2 cellular contexts compared by ENCODE assay signal in genomic region chr22:20213833-20214708, GRCh38.
TF ChIP-seq lines count a peak whose summit lies in the region.

No MANE protein-coding gene starts in this region.

TF ChIP-seq in H1, 55 proteins besides CTCF, POLR2A, EP300 and RAD21:
- TF ChIP-seq CTBP2 (IDR thresholded peaks at IDR 0.05; ENCODE audit: borderline replicate concordance, insufficient read depth, insufficient read length, low read length) = no peak
- no peak for TF ChIP-seq CEBPB (IDR thresholded peaks at IDR 0.05; ENCODE audit: low read depth, low read length)
- TF ChIP-seq CHD1 (IDR thresholded peaks at IDR 0.05; ENCODE audit: low read depth, low read length) = no peak
- no peak for TF ChIP-seq RBBP5 (IDR thresholded peaks at IDR 0.05; ENCODE audit: borderline replicate concordance, low read depth, low read length)
- TF ChIP-seq, protein P1, sequence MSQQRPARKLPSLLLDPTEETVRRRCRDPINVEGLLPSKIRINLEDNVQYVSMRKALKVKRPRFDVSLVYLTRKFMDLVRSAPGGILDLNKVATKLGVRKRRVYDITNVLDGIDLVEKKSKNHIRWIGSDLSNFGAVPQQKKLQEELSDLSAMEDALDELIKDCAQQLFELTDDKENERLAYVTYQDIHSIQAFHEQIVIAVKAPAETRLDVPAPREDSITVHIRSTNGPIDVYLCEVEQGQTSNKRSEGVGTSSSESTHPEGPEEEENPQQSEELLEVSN (IDR thresholded peaks at IDR 0.05) = no peak
- TF ChIP-seq HDAC6 (IDR thresholded peaks at IDR 0.05; ENCODE audit: low read depth, low read length) = no peak
- no peak for TF ChIP-seq USF2 (IDR thresholded peaks at IDR 0.05; ENCODE audit: low read length)
- no peak for TF ChIP-seq NANOG (IDR thresholded peaks at IDR 0.05; ENCODE audit: insufficient read depth, low read depth, low read length, poor library complexity, severe bottlenecking)
- TF ChIP-seq CBX5 (IDR thresholded peaks at IDR 0.05; ENCODE audit: low read depth, low read length) = no peak
- no peak for TF ChIP-seq YY1 (IDR thresholded peaks at IDR 0.05; ENCODE audit: low read depth, low read length)
- no peak for TF ChIP-seq ZNF274 (IDR thresholded peaks at IDR 0.05; ENCODE audit: borderline replicate concordance, extremely low read depth, low read length)
- TF ChIP-seq SP1 (IDR thresholded peaks at IDR 0.05; ENCODE audit: low read depth, low read length) = no peak
- no peak for TF ChIP-seq HDAC2 (IDR thresholded peaks at IDR 0.05; ENCODE audit: borderline replicate concordance in 1 of 2, low read depth in 2 of 2, low read length in 2 of 2)
- no peak for TF ChIP-seq ATF3 (IDR thresholded peaks at IDR 0.05; ENCODE audit: insufficient read depth, low read depth, low read length)
- no peak for TF ChIP-seq BRCA1 (IDR thresholded peaks at IDR 0.05; ENCODE audit: low read depth, low read length)
- TF ChIP-seq EZH2 (IDR thresholded peaks at IDR 0.05; ENCODE audit: low read depth, low read length, severe bottlenecking) = no peak
- no peak for TF ChIP-seq ASH2L (IDR thresholded peaks at IDR 0.05; ENCODE audit: low read length)
TF ChIP-seq in H1: peak in this region for 0.

TF ChIP-seq in WTC11, 78 proteins besides CTCF, POLR2A, EP300 and RAD21:
- TF ChIP-seq TP53 (CRISPR knock-in tag; IDR thresholded peaks at IDR 0.05) (no peak), IRF2 (CRISPR knock-in tag; IDR thresholded peaks at IDR 0.05; ENCODE audit: borderline replicate concordance, low read depth) (no peak), NR1H2 (CRISPR knock-in tag; IDR thresholded peaks at IDR 0.05) (no peak), ETV6 (CRISPR knock-in tag; IDR thresholded peaks at IDR 0.05) (no peak), HMGA2 (CRISPR knock-in tag; IDR thresholded peaks at IDR 0.05) (no peak), GTF2I (CRISPR knock-in tag; conservative IDR thresholded peaks at IDR 0.05) (no peak), ZNF219 (CRISPR knock-in tag; IDR thresholded peaks at IDR 0.05; ENCODE audit: borderline replicate concordance) (no peak), E2F5 (CRISPR knock-in tag; IDR thresholded peaks at IDR 0.05) (no peak)
- TF ChIP-seq, protein P2, sequence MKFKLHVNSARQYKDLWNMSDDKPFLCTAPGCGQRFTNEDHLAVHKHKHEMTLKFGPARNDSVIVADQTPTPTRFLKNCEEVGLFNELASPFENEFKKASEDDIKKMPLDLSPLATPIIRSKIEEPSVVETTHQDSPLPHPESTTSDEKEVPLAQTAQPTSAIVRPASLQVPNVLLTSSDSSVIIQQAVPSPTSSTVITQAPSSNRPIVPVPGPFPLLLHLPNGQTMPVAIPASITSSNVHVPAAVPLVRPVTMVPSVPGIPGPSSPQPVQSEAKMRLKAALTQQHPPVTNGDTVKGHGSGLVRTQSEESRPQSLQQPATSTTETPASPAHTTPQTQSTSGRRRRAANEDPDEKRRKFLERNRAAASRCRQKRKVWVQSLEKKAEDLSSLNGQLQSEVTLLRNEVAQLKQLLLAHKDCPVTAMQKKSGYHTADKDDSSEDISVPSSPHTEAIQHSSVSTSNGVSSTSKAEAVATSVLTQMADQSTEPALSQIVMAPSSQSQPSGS (CRISPR knock-in tag; IDR thresholded peaks at IDR 0.05; ENCODE audit: borderline replicate concordance, low read depth) = no peak
- TF ChIP-seq, protein P3, sequence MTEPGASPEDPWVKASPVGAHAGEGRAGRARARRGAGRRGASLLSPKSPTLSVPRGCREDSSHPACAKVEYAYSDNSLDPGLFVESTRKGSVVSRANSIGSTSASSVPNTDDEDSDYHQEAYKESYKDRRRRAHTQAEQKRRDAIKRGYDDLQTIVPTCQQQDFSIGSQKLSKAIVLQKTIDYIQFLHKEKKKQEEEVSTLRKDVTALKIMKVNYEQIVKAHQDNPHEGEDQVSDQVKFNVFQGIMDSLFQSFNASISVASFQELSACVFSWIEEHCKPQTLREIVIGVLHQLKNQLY (CRISPR knock-in tag; IDR thresholded peaks at IDR 0.05) = no peak
